35 cellular contexts compared by ENCODE assay signal in genomic region chr1:190312763-190313162, GRCh38.
"Had no signal": no experiment of that assay in that cellular context is flagged by ENCODE, and none has a peak within 500 bp of the region (broad histone marks: within the 10 kb centered on the region; RNA-seq: fewer than 3 reads in every experiment).

No MANE protein-coding gene starts in this region.

- H3K9me3 ChIP-seq: adrenal gland, body of pancreas, breast epithelium had no signal

- H3K27ac ChIP-seq: adrenal gland, body of pancreas, brain microvascular endothelial cell, breast epithelium, WERI-Rb-1 had no signal

- H3K36me3 ChIP-seq: adrenal gland, brain microvascular endothelial cell, breast epithelium, WERI-Rb-1 had no signal

- H3K27me3 ChIP-seq: adrenal gland, body of pancreas, brain microvascular endothelial cell, breast epithelium had no signal

- DNase-seq: activated CD4-positive, alpha-beta memory T cell treated with anti-CD3 and anti-CD28 coated beads for 36 hours; activated CD4-positive, alpha-beta T cell treated with anti-CD3 and anti-CD28 coated beads for 1 hour; activated CD4-positive, alpha-beta T cell treated with anti-CD3 and anti-CD28 coated beads for 36 hours; activated CD4-positive, alpha-beta T cell treated with anti-CD3 and anti-CD28 coated beads, Interleukin-2, amount 10 ng/mL, durations not matched to agents 24 days and 14 days; activated CD4-positive, alpha-beta T cell treated with anti-CD3 and anti-CD28 coated beads, Interleukin-2, amount 50 U/mL, for 1 hour; activated CD4-positive, alpha-beta T cell treated with anti-CD3 and anti-CD28 coated beads, Interleukin-2, amount 50 U/mL, for 4 hours; activated CD4-positive, CD25-positive, alpha-beta regulatory T cell; activated CD8-positive, alpha-beta memory T cell treated with anti-CD3 and anti-CD28 coated beads, Interleukin-2, amount 50 U/mL, for 4 hours; activated CD8-positive, alpha-beta T cell treated with anti-CD3 and anti-CD28 coated beads for 36 hours; activated effector memory CD4-positive, alpha-beta T cell treated with anti-CD3 and anti-CD28 coated beads, Interleukin-2, amount 50 U/mL, for 16 hours; activated gamma-delta T cell treated with Interleukin-2 at 50 U/mL for 16 hours; activated naive CD4-positive, alpha-beta T cell; activated naive CD4-positive, alpha-beta T cell treated with anti-CD3 and anti-CD28 coated beads for 36 hours; activated naive CD4-positive, alpha-beta T cell treated with anti-CD3 and anti-CD28 coated beads, Interleukin-2, amount 50 U/mL, for 16 hours; activated naive CD8-positive, alpha-beta T cell treated with anti-CD3 and anti-CD28 coated beads for 36 hours; activated T-cell treated with anti-CD3 and anti-CD28 coated beads for 4 hours; activated T-cell treated with anti-CD3 and anti-CD28 coated beads, Interleukin-2, amount 50 U/mL, for 1 hour; activated T-cell treated with anti-CD3 and anti-CD28 coated beads, Interleukin-2, amount 50 U/mL, for 4 hours; activated T-cell treated with anti-CD3 and anti-CD28 coated beads, Interleukin-2, amount 50 U/mL, for 72 hours; adrenal gland; amniotic stem cell; aorta; body of pancreas; brain microvascular endothelial cell; central memory CD4-positive, alpha-beta T cell; T-helper 2 cell; T-helper 9 cell; WERI-Rb-1 had no signal

- ATAC-seq: activated CD4-positive, alpha-beta T cell treated with anti-CD3 and anti-CD28 coated beads for 36 hours; activated CD4-positive, CD25-positive, alpha-beta regulatory T cell treated with anti-CD3 and anti-CD28 coated beads, Interleukin-2, amount 50 U/mL, for 24 hours; activated CD8-positive, alpha-beta T cell treated with anti-CD3 and anti-CD28 coated beads for 36 hours; activated naive CD4-positive, alpha-beta T cell treated with anti-CD3 and anti-CD28 coated beads, Interleukin-2, amount 50 U/mL, for 72 hours; activated T-cell treated with anti-CD3 and anti-CD28 coated beads, Interleukin-2, amount 50 U/mL, for 4 hours; activated T-cell treated with anti-CD3 and anti-CD28 coated beads, Interleukin-2, amount 50 U/mL, for 72 hours; activated T-helper 17 cell treated with anti-CD3 and anti-CD28 coated beads, Interleukin-2, amount 50 U/mL, for 72 hours; body of pancreas; WTC11 had no signal

- H3K4me3 ChIP-seq: adrenal gland, body of pancreas, breast epithelium had no signal

- H3K4me1 ChIP-seq: adrenal gland, body of pancreas, breast epithelium had no signal

- FAIRE-seq: astrocyte, colon had no signal
